In genomic region chr6:40733770-40734396, GRCh38 we compare ENCODE assay signal across 16 cellular contexts.
"Had no signal": no experiment of that assay in that cellular context is flagged by ENCODE, and none has a peak within 500 bp of the region (broad histone marks: within the 10 kb centered on the region; RNA-seq: fewer than 3 reads in every experiment).

No MANE protein-coding gene starts in this region.

- H3K4me1 Mint-ChIP-seq: activated naive CD4-positive, alpha-beta T cell treated with anti-CD3 and anti-CD28 coated beads, Interleukin-2, amount 10 ng/mL, durations not matched to agents 7 days and 5 days; activated T-helper 17 cell treated with anti-CD3 and anti-CD28 coated beads, Interleukin-2, amount 50 U/mL, for 72 hours; immature natural killer cell had no signal

- H3K4me2 ChIP-seq: smooth muscle cell had no signal

- H3K27ac ChIP-seq: foreskin keratinocyte, right lobe of liver, suprapubic skin, upper lobe of right lung had no signal

- H3K27ac Mint-ChIP-seq: activated naive CD4-positive, alpha-beta T cell treated with anti-CD3 and anti-CD28 coated beads, Interleukin-2, amount 10 ng/mL, durations not matched to agents 7 days and 5 days; activated T-helper 17 cell treated with anti-CD3 and anti-CD28 coated beads, Interleukin-2, amount 50 U/mL, for 72 hours; effector memory CD8-positive, alpha-beta T cell; immature natural killer cell; stimulated activated naive CD8-positive, alpha-beta T cell treated with anti-CD3 and anti-CD28 coated beads, Interleukin-15, Interleukin-2, amounts not matched to agents 100 ng/mL and 50 ng/mL, for 24 hours had no signal

- H3K4me3 ChIP-seq: right lobe of liver, smooth muscle cell, suprapubic skin, upper lobe of right lung had no signal

- H3K9me3 ChIP-seq: right lobe of liver, suprapubic skin, upper lobe of right lung had no signal

- H3K36me3 ChIP-seq: right lobe of liver, suprapubic skin, upper lobe of right lung had no signal

- H3K27me3 ChIP-seq: right lobe of liver had no signal

- H3K9me3 Mint-ChIP-seq: activated naive CD4-positive, alpha-beta T cell treated with anti-CD3 and anti-CD28 coated beads, Interleukin-2, amount 10 ng/mL, durations not matched to agents 7 days and 5 days; activated T-helper 17 cell treated with anti-CD3 and anti-CD28 coated beads, Interleukin-2, amount 50 U/mL, for 72 hours; effector memory CD8-positive, alpha-beta T cell; immature natural killer cell; stimulated activated naive CD8-positive, alpha-beta T cell treated with anti-CD3 and anti-CD28 coated beads, Interleukin-15, Interleukin-2, amounts not matched to agents 100 ng/mL and 50 ng/mL, for 24 hours had no signal

- DNase-seq: activated CD4-positive, CD25-positive, alpha-beta regulatory T cell treated with anti-CD3 and anti-CD28 coated beads, Interleukin-2, amount 50 U/mL, for 72 hours; activated naive CD4-positive, alpha-beta T cell treated with anti-CD3 and anti-CD28 coated beads, Interleukin-2, amount 10 ng/mL, durations not matched to agents 7 days and 5 days; dermis blood vessel endothelial cell; effector memory CD8-positive, alpha-beta T cell; foreskin keratinocyte; head of caudate nucleus; immature natural killer cell; right lobe of liver; stimulated activated CD4-positive, alpha-beta T cell treated with anti-CD3 and anti-CD28 coated beads, Interleukin-4, amount 100 ng/mL, for 4 hours; stimulated activated CD8-positive, alpha-beta memory T cell treated with anti-CD3 and anti-CD28 coated beads, Interleukin-4, amount 100 ng/mL, for 48 hours; T-helper 9 cell; upper lobe of right lung had no signal

- H3K27me3 Mint-ChIP-seq: stimulated activated naive CD8-positive, alpha-beta T cell treated with anti-CD3 and anti-CD28 coated beads, Interleukin-15, Interleukin-2, amounts not matched to agents 100 ng/mL and 50 ng/mL, for 24 hours had no signal

- H3K36me3 Mint-ChIP-seq: activated naive CD4-positive, alpha-beta T cell treated with anti-CD3 and anti-CD28 coated beads, Interleukin-2, amount 10 ng/mL, durations not matched to agents 7 days and 5 days; immature natural killer cell had no signal

- H3K4me3 Mint-ChIP-seq: activated naive CD4-positive, alpha-beta T cell treated with anti-CD3 and anti-CD28 coated beads, Interleukin-2, amount 10 ng/mL, durations not matched to agents 7 days and 5 days; activated T-helper 17 cell treated with anti-CD3 and anti-CD28 coated beads, Interleukin-2, amount 50 U/mL, for 72 hours; effector memory CD8-positive, alpha-beta T cell; immature natural killer cell; stimulated activated naive CD8-positive, alpha-beta T cell treated with anti-CD3 and anti-CD28 coated beads, Interleukin-15, Interleukin-2, amounts not matched to agents 100 ng/mL and 50 ng/mL, for 24 hours had no signal

- H3K4me1 ChIP-seq: foreskin keratinocyte, right lobe of liver, suprapubic skin, upper lobe of right lung had no signal

- ATAC-seq: activated T-helper 17 cell treated with anti-CD3 and anti-CD28 coated beads, Interleukin-2, amount 50 U/mL, for 72 hours; effector memory CD8-positive, alpha-beta T cell; foreskin keratinocyte; right lobe of liver had no signal
